In the genomic region with DNA sequence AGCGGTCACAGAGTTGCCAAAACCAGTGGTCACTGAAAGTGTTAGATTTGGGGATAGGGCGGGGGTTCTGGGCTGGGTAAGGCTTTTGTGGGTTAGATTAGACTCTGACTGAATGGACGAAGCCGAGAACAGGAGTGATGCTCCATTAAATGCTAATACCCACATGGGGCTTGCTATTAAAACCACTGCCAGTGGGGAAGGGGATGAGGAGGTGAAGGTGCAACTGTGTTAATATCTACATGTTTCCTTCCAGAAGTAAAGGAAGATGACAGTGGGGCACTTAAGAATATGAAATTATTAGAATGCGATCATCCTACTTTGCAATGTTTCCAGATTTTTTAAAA, we compare ENCODE assay signal across 1 cellular context.
TF ChIP-seq lines count a peak whose summit lies in the region.

No MANE protein-coding gene starts in this region.

TF ChIP-seq in IMR-90, 13 proteins besides CTCF, POLR2A, EP300 and RAD21:
- TF ChIP-seq FOS (IDR thresholded peaks at IDR 0.05; ENCODE audit: low read depth, low read length) (no peak), SMC3 (IDR thresholded peaks at IDR 0.05; ENCODE audit: low read depth, low read length) (no peak), RFX5 (IDR thresholded peaks at IDR 0.05; ENCODE audit: low read depth, low read length) (no peak), MAZ (IDR thresholded peaks at IDR 0.05; ENCODE audit: borderline replicate concordance, low read depth, low read length) (no peak), NFE2L2 (IDR thresholded peaks at IDR 0.05; ENCODE audit: low read depth, low read length) (no peak), USF2 (IDR thresholded peaks at IDR 0.05; ENCODE audit: low read depth, low read length) (no peak), BHLHE40 (IDR thresholded peaks at IDR 0.05; ENCODE audit: low read depth, low read length) (no peak), CHD1 (IDR thresholded peaks at IDR 0.05; ENCODE audit: low read depth, low read length) (no peak), MAFK (IDR thresholded peaks at IDR 0.05; ENCODE audit: low read depth, low read length) (no peak), RCOR1 (IDR thresholded peaks at IDR 0.05; ENCODE audit: insufficient replicate concordance, low read length) (no peak)
